In the genomic region with DNA sequence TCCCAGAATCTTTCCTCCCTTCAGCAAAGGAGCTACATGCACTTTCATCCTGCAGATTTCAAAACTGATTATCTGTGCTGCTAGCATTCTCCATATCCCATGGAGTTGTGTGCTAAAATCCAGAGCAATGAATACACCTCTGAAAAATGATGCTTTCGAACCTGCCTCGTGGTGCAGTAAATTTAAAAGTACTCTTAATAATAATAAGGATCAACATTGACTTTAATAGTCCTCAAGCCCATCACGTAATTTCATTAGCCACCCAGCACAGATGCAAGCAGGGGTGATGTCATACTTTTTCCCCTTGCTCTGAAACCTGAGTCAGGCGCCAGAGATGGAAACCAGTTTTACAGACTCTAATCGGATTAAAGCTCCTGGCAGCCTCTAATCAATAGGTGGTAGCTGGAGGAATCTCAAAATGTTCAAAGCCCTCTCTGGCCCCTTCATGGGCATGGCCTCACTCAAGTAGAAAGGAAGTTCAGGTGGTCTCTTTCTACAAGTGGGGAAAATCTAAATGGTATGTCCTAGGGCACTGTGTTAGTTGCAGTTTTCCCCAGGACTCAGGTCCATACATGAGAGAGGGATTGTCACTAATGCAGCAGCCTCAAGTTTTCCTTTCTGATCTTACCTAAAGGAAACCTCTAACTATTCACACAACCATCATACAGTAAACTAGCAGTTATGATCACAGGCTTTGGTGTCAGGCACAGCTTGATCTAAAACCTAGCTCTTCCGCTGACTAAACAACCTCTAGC, we compare ENCODE assay signal across 23 cellular contexts.
DNase-seq lines count a peak whose midpoint lies in the region; ATAC-seq and FAIRE-seq lines count a peak whose summit lies in the region.
"Had no signal": no experiment of that assay in that cellular context is flagged by ENCODE, and none has a peak within 500 bp of the region (broad histone marks: within the 10 kb centered on the region; RNA-seq: fewer than 3 reads in every experiment).

No MANE protein-coding gene starts in this region.

- H3K4me2 ChIP-seq in trophoblast cell (ENCODE audit: low read length): no peak overlapping the region
- H3K4me2 ChIP-seq: BLaER1 treated with 17β-estradiol and CSF1 and Interleukin-3, amounts not matched to agents 10 nM and 100 nM had no signal

- no peaks in the 10 kb centered on the region for H3K36me3 ChIP-seq in trophoblast cell (ENCODE audit: control insufficient read depth in 1 of 2, insufficient read depth in 2 of 2, low read length in 2 of 2)
- H3K36me3 ChIP-seq: BLaER1 treated with 17β-estradiol and CSF1 and Interleukin-3, amounts not matched to agents 10 nM and 100 nM; brain microvascular endothelial cell; right atrium auricular region had no signal

- H3K79me1 ChIP-seq in trophoblast cell (ENCODE audit: low read length): peaks cover 4% of the 10 kb centered on the region

- no peak overlapping the region for H2AK5ac ChIP-seq in trophoblast cell (ENCODE audit: low read length)

- H2BK120ac ChIP-seq in trophoblast cell (ENCODE audit: insufficient read depth, low read length, poor library complexity): peak overlapping the region; percentile 69

- H3K79me2 ChIP-seq in trophoblast cell (ENCODE audit: control insufficient read depth, insufficient read depth, low read length, poor library complexity): no peaks in the 10 kb centered on the region

- H3K27ac ChIP-seq in trophoblast cell (ENCODE audit: low read depth, low read length): peak overlapping the region; percentile 25
- H3K27ac ChIP-seq: BLaER1 treated with 17β-estradiol and CSF1 and Interleukin-3, amounts not matched to agents 10 nM and 100 nM; brain microvascular endothelial cell; right atrium auricular region had no signal

- no peak overlapping the region for H4K91ac ChIP-seq in trophoblast cell (ENCODE audit: low read depth, low read length)

- no peak overlapping the region for H3K4ac ChIP-seq in trophoblast cell (ENCODE audit: low read depth, low read length)

- no peak overlapping the region for H3K4me3 ChIP-seq in trophoblast cell (ENCODE audit: low read depth, low read length)
- H3K4me3 ChIP-seq: BLaER1 treated with 17β-estradiol and CSF1 and Interleukin-3, amounts not matched to agents 10 nM and 100 nM; right atrium auricular region had no signal

- H3K27me3 ChIP-seq in trophoblast cell (ENCODE audit: insufficient read depth, low read length): no peaks in the 10 kb centered on the region
- H3K27me3 ChIP-seq: BLaER1 treated with 17β-estradiol and CSF1 and Interleukin-3, amounts not matched to agents 10 nM and 100 nM; brain microvascular endothelial cell; right atrium auricular region had no signal

- H2BK5ac ChIP-seq in trophoblast cell (ENCODE audit: low read depth, low read length, poor library complexity): no peak overlapping the region

- peak overlapping the region; percentile 75 for H2BK12ac ChIP-seq in trophoblast cell (ENCODE audit: low read length)

- DNase-seq in NCI-H1417 (lab: John Stamatoyannopoulos, UW) (peak in 2 of 3 experiments; percentile 1 to 5), NCI-H1417 treated with DMSO at 0.1 percent for 48 hours (lab: John Stamatoyannopoulos, UW) (no peak), NCI-H524 treated with DMSO at 0.1 percent for 48 hours (lab: John Stamatoyannopoulos, UW) (peak; percentile 83), ecto neural progenitor cell (ENCODE audit: low spot score) (peak; percentile 56), trophoblast cell (peak in 1 of 2 donors; percentile 14), HTR-8/SVneo (ENCODE audit: insufficient read length, low spot score) (no peak)
- DNase-seq: 8988T; activated CD4-positive, alpha-beta T cell treated with anti-CD3 and anti-CD28 coated beads, Interleukin-2, amount 50 U/mL, for 4 hours; activated naive CD4-positive, alpha-beta T cell treated with anti-CD3 and anti-CD28 coated beads, Interleukin-2, amount 50 U/mL, for 16 hours; activated T-cell treated with anti-CD3 and anti-CD28 coated beads, Interleukin-2, amount 50 U/mL, for 24 hours; brain microvascular endothelial cell; dermis blood vessel endothelial cell; DMS79; erythroblast; midbrain; NCI-H526 treated with DMSO at 0.1 percent for 48 hours; stimulated activated naive CD8-positive, alpha-beta T cell treated with anti-CD3 and anti-CD28 coated beads, Interleukin-15, amount 100 ng/mL, for 72 hours had no signal

- no peak overlapping the region for H3K9ac ChIP-seq in trophoblast cell (ENCODE audit: low read length)
- H3K9ac ChIP-seq: BLaER1 treated with 17β-estradiol and CSF1 and Interleukin-3, amounts not matched to agents 10 nM and 100 nM had no signal

- no peak overlapping the region for H3K23ac ChIP-seq in trophoblast cell (ENCODE audit: low read length)

- H2AFZ ChIP-seq in trophoblast cell (ENCODE audit: insufficient read depth, low read length, poor library complexity): peak overlapping the region; percentile 63

- H3K9me3 ChIP-seq in trophoblast cell (ENCODE audit: insufficient read depth, low read depth, low read length): peaks cover 2% of the 10 kb centered on the region
- H3K9me3 ChIP-seq: BLaER1 treated with 17β-estradiol and CSF1 and Interleukin-3, amounts not matched to agents 10 nM and 100 nM; right atrium auricular region had no signal

- WGBS in trophoblast cell (ENCODE audit: extremely low coverage, insufficient coverage, insufficient read length): no CpG with 5 or more reads among the region's 6 CpGs

- peak overlapping the region; percentile 60 for H3K14ac ChIP-seq in trophoblast cell (ENCODE audit: low read length)

- ATAC-seq in GM18909 (IDR thresholded peaks at IDR 0.05; ENCODE audit: poor library complexity, unreplicated experiment): no peak
- ATAC-seq in HG02798 (IDR thresholded peaks at IDR 0.05; ENCODE audit: poor library complexity, unreplicated experiment): no peak
- ATAC-seq: Panc1; stimulated activated naive CD8-positive, alpha-beta T cell treated with anti-CD3 and anti-CD28 coated beads, Interleukin-15, amount 100 ng/mL, for 72 hours had no signal

- H3K18ac ChIP-seq in trophoblast cell (ENCODE audit: low read length): no peak overlapping the region

- no peak for FAIRE-seq in HTR-8/SVneo (lab: Jason Lieb, UNC)
- FAIRE-seq: keratinocyte had no signal

- peak overlapping the region; percentile 54 for H4K8ac ChIP-seq in trophoblast cell (ENCODE audit: low read depth, low read length)

- H4K12ac ChIP-seq in trophoblast cell (ENCODE audit: low read depth, low read length): no peak overlapping the region

- H3K4me1 ChIP-seq in trophoblast cell (ENCODE audit: control insufficient read depth in 1 of 2, insufficient read depth in 2 of 2, low read length in 2 of 2): peaks cover 4 to 6% of the 10 kb centered on the region in 2 experiments
- H3K4me1 ChIP-seq: BLaER1 treated with 17β-estradiol and CSF1 and Interleukin-3, amounts not matched to agents 10 nM and 100 nM; right atrium auricular region had no signal

Comparison
In these comparisons a context has a peak if more than half of its experiments do, and no peak if none do; other contexts are left out.
1. DNase-seq: peak in NCI-H1417 (2 of 3), NCI-H524 treated with DMSO at 0.1 percent for 48 hours (single experiment) and ecto neural progenitor cell (single experiment); none in NCI-H1417 treated with DMSO at 0.1 percent for 48 hours (single experiment) and HTR-8/SVneo (single experiment).